ENCODE assay signal across 12 cellular contexts in genomic region chr11:31887180-31887579, GRCh38.
DNase-seq lines count a peak whose midpoint lies in the region; ATAC-seq and TF ChIP-seq lines count a peak whose summit lies in the region.
"Had no signal": no experiment of that assay in that cellular context is flagged by ENCODE, and none has a peak within 500 bp of the region (broad histone marks: within the 10 kb centered on the region; RNA-seq: fewer than 3 reads in every experiment).

No MANE protein-coding gene starts in this region.

- peaks cover 5% of the 10 kb centered on the region for H3K27me3 Mint-ChIP-seq in activated naive CD8-positive, alpha-beta T cell treated with anti-CD3 and anti-CD28 coated beads, Interleukin-2, amount 50 U/mL, for 24 hours
- peaks cover 18% of the 10 kb centered on the region for H3K27me3 Mint-ChIP-seq in activated naive CD8-positive, alpha-beta T cell treated with anti-CD3 and anti-CD28 coated beads for 36 hours
- no peaks in the 10 kb centered on the region for H3K27me3 Mint-ChIP-seq in osteocyte (ENCODE audit: unreplicated experiment)

- DNase-seq in activated naive CD8-positive, alpha-beta T cell treated with anti-CD3 and anti-CD28 coated beads, Interleukin-2, amount 50 U/mL, for 24 hours, result peak; percentile 5
- no peak for DNase-seq in activated naive CD8-positive, alpha-beta T cell treated with anti-CD3 and anti-CD28 coated beads for 36 hours
- peak; percentile 37 for DNase-seq in HT-29 (ENCODE audit: low spot score)
- DNase-seq in WERI-Rb-1, result peak; percentile 24
- DNase-seq in osteocyte (ENCODE audit: extremely low spot score, unreplicated experiment), result peak; percentile 21
- no peak for DNase-seq in stimulated activated naive CD4-positive, alpha-beta T cell (lab: John Stamatoyannopoulos, UW)
- DNase-seq in EL, result no peak
- DNase-seq: C1 segment of cervical spinal cord, NCI-H510A, psoas muscle had no signal

- no peaks in the 10 kb centered on the region for H3K36me3 Mint-ChIP-seq in activated naive CD8-positive, alpha-beta T cell treated with anti-CD3 and anti-CD28 coated beads, Interleukin-2, amount 50 U/mL, for 24 hours (ENCODE audit: low read depth)
- no peaks in the 10 kb centered on the region for H3K36me3 Mint-ChIP-seq in activated naive CD8-positive, alpha-beta T cell treated with anti-CD3 and anti-CD28 coated beads for 36 hours
- H3K36me3 Mint-ChIP-seq in osteocyte (ENCODE audit: unreplicated experiment), result no peaks in the 10 kb centered on the region

- no peak overlapping the region for H3K4me3 ChIP-seq in WERI-Rb-1 (ENCODE audit: low read depth, low read length)
- H3K4me3 ChIP-seq: psoas muscle had no signal

- no peak overlapping the region for H3K27ac Mint-ChIP-seq in activated naive CD8-positive, alpha-beta T cell treated with anti-CD3 and anti-CD28 coated beads, Interleukin-2, amount 50 U/mL, for 24 hours
- H3K27ac Mint-ChIP-seq in activated naive CD8-positive, alpha-beta T cell treated with anti-CD3 and anti-CD28 coated beads for 36 hours, result no peak overlapping the region
- no peak overlapping the region for H3K27ac Mint-ChIP-seq in osteocyte (ENCODE audit: unreplicated experiment)

- ATAC-seq in activated naive CD8-positive, alpha-beta T cell treated with anti-CD3 and anti-CD28 coated beads, Interleukin-2, amount 50 U/mL, for 24 hours, result no peak
- ATAC-seq in GM19452 (IDR thresholded peaks at IDR 0.05; ENCODE audit: unreplicated experiment), result no peak
- ATAC-seq: psoas muscle had no signal

- H3K4me1 Mint-ChIP-seq in activated naive CD8-positive, alpha-beta T cell treated with anti-CD3 and anti-CD28 coated beads, Interleukin-2, amount 50 U/mL, for 24 hours, result no peaks in the 10 kb centered on the region
- H3K4me1 Mint-ChIP-seq in activated naive CD8-positive, alpha-beta T cell treated with anti-CD3 and anti-CD28 coated beads for 36 hours, result no peaks in the 10 kb centered on the region
- peaks cover 13% of the 10 kb centered on the region for H3K4me1 Mint-ChIP-seq in osteocyte (ENCODE audit: unreplicated experiment)
- H3K4me1 Mint-ChIP-seq: IgD-negative memory B cell had no signal

- H3K9me3 Mint-ChIP-seq in activated naive CD8-positive, alpha-beta T cell treated with anti-CD3 and anti-CD28 coated beads, Interleukin-2, amount 50 U/mL, for 24 hours, result no peaks in the 10 kb centered on the region
- no peaks in the 10 kb centered on the region for H3K9me3 Mint-ChIP-seq in activated naive CD8-positive, alpha-beta T cell treated with anti-CD3 and anti-CD28 coated beads for 36 hours
- H3K9me3 Mint-ChIP-seq in osteocyte (ENCODE audit: unreplicated experiment), result no peaks in the 10 kb centered on the region
- H3K9me3 Mint-ChIP-seq: IgD-negative memory B cell had no signal

- H3K27ac ChIP-seq in WERI-Rb-1, result no peak overlapping the region
- H3K27ac ChIP-seq: psoas muscle had no signal

- H3K27me3 ChIP-seq in WERI-Rb-1 (ENCODE audit: insufficient read depth, low read depth, severe bottlenecking), result peaks cover 28% of the 10 kb centered on the region

- H3K4me3 Mint-ChIP-seq in activated naive CD8-positive, alpha-beta T cell treated with anti-CD3 and anti-CD28 coated beads, Interleukin-2, amount 50 U/mL, for 24 hours, result no peak overlapping the region
- no peak overlapping the region for H3K4me3 Mint-ChIP-seq in activated naive CD8-positive, alpha-beta T cell treated with anti-CD3 and anti-CD28 coated beads for 36 hours
- H3K4me3 Mint-ChIP-seq in osteocyte (ENCODE audit: unreplicated experiment), result no peak overlapping the region
- H3K4me3 Mint-ChIP-seq: IgD-negative memory B cell had no signal

- H3K9me3 ChIP-seq in WERI-Rb-1 (ENCODE audit: severe bottlenecking), result no peaks in the 10 kb centered on the region
- H3K9me3 ChIP-seq: psoas muscle had no signal

- peak; percentile 22; the same call in 1 of the 2 replicates for TF ChIP-seq CTCF in WERI-Rb-1 (IDR thresholded peaks at IDR 0.05; ENCODE audit: low read depth, low read length)
- peak; percentile 14 for TF ChIP-seq CTCF in osteocyte (IDR thresholded peaks at IDR 0.05)

- H3K36me3 ChIP-seq in WERI-Rb-1, result no peaks in the 10 kb centered on the region

Comparison
In these comparisons a context has a peak if more than half of its experiments do, and no peak if none do; other contexts are left out.
1. DNase-seq: peak in activated naive CD8-positive, alpha-beta T cell treated with anti-CD3 and anti-CD28 coated beads, Interleukin-2, amount 50 U/mL, for 24 hours (single experiment), HT-29 (single experiment), WERI-Rb-1 (single experiment) and osteocyte (single experiment); none in activated naive CD8-positive, alpha-beta T cell treated with anti-CD3 and anti-CD28 coated beads for 36 hours (single experiment), stimulated activated naive CD4-positive, alpha-beta T cell (0 of 6) and EL (single experiment).